8 cellular contexts compared by ENCODE assay signal in the genomic region with DNA sequence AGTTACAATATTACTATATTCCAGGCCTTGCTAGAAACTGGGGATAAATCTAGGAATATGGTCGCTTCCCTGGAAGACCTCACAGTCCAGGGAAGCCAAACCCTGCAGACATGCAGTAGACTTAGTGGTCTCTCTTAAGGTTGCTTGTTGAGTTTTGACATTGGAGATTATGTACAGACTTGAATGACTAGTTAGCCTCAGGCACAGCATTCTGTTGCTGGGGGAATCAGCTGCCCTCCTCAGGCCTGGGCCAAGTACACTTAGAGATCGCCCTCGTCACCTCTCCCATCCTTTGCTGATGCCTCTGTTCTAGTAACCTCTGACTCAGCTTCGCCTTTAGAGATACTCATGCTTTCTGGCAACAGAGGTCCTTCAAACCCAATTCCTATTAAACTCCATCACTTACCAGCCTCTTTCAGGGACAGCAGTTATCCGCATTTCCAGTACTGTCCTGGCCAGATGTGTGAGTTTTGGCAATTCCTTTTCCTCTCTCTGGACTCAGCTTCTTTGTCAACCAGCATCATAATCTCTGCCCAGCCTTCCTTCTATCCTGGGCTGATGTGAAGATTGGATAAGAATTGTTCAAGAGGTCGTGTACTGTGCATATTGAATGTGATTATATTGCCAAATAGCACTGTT. TPM values are rescaled to one million over a fixed set of nuclear protein-coding genes. Genes with fewer than 3 reads are reported as not detected.
A peak's percentile ranks its signal among the peaks of the same experiment; 100 is the strongest.
DNase-seq lines count a peak whose midpoint lies in the region; ATAC-seq, FAIRE-seq and TF ChIP-seq lines count a peak whose summit lies in the region.

No MANE protein-coding gene starts in this region.

- H3K4me2 ChIP-seq in BLaER1 treated with 17β-estradiol and CSF1 and Interleukin-3, amounts not matched to agents 10 nM and 100 nM: peak overlapping the region; percentile 59 to 91 (median 80)
- peak overlapping the region; percentile 83 for H3K4me2 ChIP-seq in KMS-11

- TF ChIP-seq CTCF in KMS-11 (conservative IDR thresholded peaks at IDR 0.05; ENCODE audit: low read depth, low read length) (no peak), bronchial epithelial cell (IDR thresholded peaks at IDR 0.05; ENCODE audit: insufficient read depth, low read length, severe bottlenecking) (no peak)

- H3K27ac ChIP-seq in BLaER1 treated with 17β-estradiol and CSF1 and Interleukin-3, amounts not matched to agents 10 nM and 100 nM: peak overlapping the region; percentile 93 to 99 (median 97)
- peak overlapping the region; percentile 83 for H3K27ac ChIP-seq in KMS-11
- peak overlapping the region; percentile 92 for H3K27ac ChIP-seq in naive thymus-derived CD4-positive, alpha-beta T cell (ENCODE audit: low read depth, low read length)

- peak overlapping the region; percentile 53 to 77 (median 64) for H3K4me3 ChIP-seq in BLaER1 treated with 17β-estradiol and CSF1 and Interleukin-3, amounts not matched to agents 10 nM and 100 nM
- H3K4me3 ChIP-seq in KMS-11 (IDR thresholded peaks at IDR 0.05; ENCODE audit: insufficient read depth, low read depth, low read length) (no peak overlapping the region), bronchial epithelial cell (ENCODE audit: low read depth, low read length) (no peak overlapping the region)
- H3K4me3 ChIP-seq in naive thymus-derived CD4-positive, alpha-beta T cell (ENCODE audit: low read length): peak overlapping the region; percentile 85

- CTCF ChIA-PET in naive thymus-derived CD4-positive, alpha-beta T cell (lab: Charles Lee): interaction anchor here (0.9 to 2.2 kb wide), 3 partner anchors 23 to 110 kb away, joined by 4 read pairs; no protein-coding TSS in a partner anchor

- DNase-seq in bronchial epithelial cell (ENCODE audit: low read depth) (peak; percentile 90), globus pallidus (ENCODE audit: low spot score) (no peak), D341Med (ENCODE audit: low spot score) (no peak), NCI-H1436 (lab: John Stamatoyannopoulos, UW) (no peak), HuH-7 (ENCODE audit: low spot score) (no peak)
- no peak for DNase-seq in naive thymus-derived CD4-positive, alpha-beta T cell

- no peak for FAIRE-seq in bronchial epithelial cell (lab: Jason Lieb, UNC)

- peaks cover 10 to 29% (median 22%) of the 10 kb centered on the region in 11 experiments; a peak in 20 of 22 replicates for H3K36me3 ChIP-seq in BLaER1 treated with 17β-estradiol and CSF1 and Interleukin-3, amounts not matched to agents 10 nM and 100 nM
- no peaks in the 10 kb centered on the region for H3K36me3 ChIP-seq in KMS-11 (ENCODE audit: insufficient read depth)
- peaks cover 2% of the 10 kb centered on the region for H3K36me3 ChIP-seq in bronchial epithelial cell (ENCODE audit: control insufficient read depth, insufficient read depth, low read length)
- H3K36me3 ChIP-seq in naive thymus-derived CD4-positive, alpha-beta T cell (ENCODE audit: control insufficient read depth in 2 of 3, insufficient read depth in 3 of 3, low read length in 3 of 3): peaks cover 0 to 17% (median 4%) of the 10 kb centered on the region in 3 experiments

- peaks cover 4 to 10% (median 6%) of the 10 kb centered on the region in 5 donors for H3K36me3 Mint-ChIP-seq in naive thymus-derived CD4-positive, alpha-beta T cell

- peak overlapping the region; percentile 61 for H2AFZ ChIP-seq in KMS-11 (ENCODE audit: low read depth)

- no peaks in the 10 kb centered on the region for H3K27me3 ChIP-seq in BLaER1 treated with 17β-estradiol and CSF1 and Interleukin-3, amounts not matched to agents 10 nM and 100 nM
- H3K27me3 ChIP-seq in KMS-11 (ENCODE audit: insufficient read depth, low read depth) (no peaks in the 10 kb centered on the region), bronchial epithelial cell (ENCODE audit: control insufficient read depth, insufficient read depth, low read length) (no peaks in the 10 kb centered on the region)
- H3K27me3 ChIP-seq in naive thymus-derived CD4-positive, alpha-beta T cell (ENCODE audit: control insufficient read depth in 2 of 2, insufficient read depth in 2 of 2, low read length in 2 of 2): no peaks in the 10 kb centered on the region

- peaks cover 17 to 26% (median 18%) of the 10 kb centered on the region in 10 experiments for H3K4me1 ChIP-seq in BLaER1 treated with 17β-estradiol and CSF1 and Interleukin-3, amounts not matched to agents 10 nM and 100 nM
- H3K4me1 ChIP-seq in KMS-11 (ENCODE audit: low read depth, poor library complexity, severe bottlenecking): peaks cover 18% of the 10 kb centered on the region
- peaks cover 12 to 14% of the 10 kb centered on the region in 2 donors for H3K4me1 ChIP-seq in naive thymus-derived CD4-positive, alpha-beta T cell (ENCODE audit: control insufficient read depth in 2 of 2, insufficient read depth in 2 of 2, low read length in 2 of 2)

- H3K79me2 ChIP-seq in KMS-11 (ENCODE audit: insufficient read depth, low read depth): no peaks in the 10 kb centered on the region

- H3K4me3 Mint-ChIP-seq in naive thymus-derived CD4-positive, alpha-beta T cell: peak overlapping the region; percentile 73 to 100 (median 96)

- H3K4me1 Mint-ChIP-seq in naive thymus-derived CD4-positive, alpha-beta T cell: peaks cover 12 to 29% (median 25%) of the 10 kb centered on the region in 7 donors

- H3K9ac ChIP-seq in BLaER1 treated with 17β-estradiol and CSF1 and Interleukin-3, amounts not matched to agents 10 nM and 100 nM: peak overlapping the region; percentile 89 to 98 (median 94); a peak in 21 of 22 replicates
- H3K9ac ChIP-seq in KMS-11: peak overlapping the region; percentile 84; the same call in 1 of the 2 replicates

- no peaks in the 10 kb centered on the region for H4K20me1 ChIP-seq in BLaER1 treated with 17β-estradiol and CSF1 and Interleukin-3, amounts not matched to agents 10 nM and 100 nM
- H4K20me1 ChIP-seq in KMS-11 (ENCODE audit: insufficient read depth): no peaks in the 10 kb centered on the region

- POLR2A ChIA-PET in naive thymus-derived CD4-positive, alpha-beta T cell (lab: Charles Lee): interaction anchor here (0.7 to 3.5 kb wide), 16 partner anchors 11 to 321 kb away, joined by 3 to 69 read pairs (median 7); a partner anchor contains a TSS

- peak overlapping the region; percentile 97 to 100 (median 98) for H3K27ac Mint-ChIP-seq in naive thymus-derived CD4-positive, alpha-beta T cell

- H3K27me3 Mint-ChIP-seq in naive thymus-derived CD4-positive, alpha-beta T cell: peaks cover 0 to 8% (median 0%) of the 10 kb centered on the region in 5 donors

- intact Hi-C loops in naive thymus-derived CD4-positive, alpha-beta T cell (cut with micrococcal nuclease): loop anchor here in 1 of 2 donors (10.0 kb wide), 2 partner anchors 682 to 1908 kb away; a partner anchor contains a TSS

- H3K9me3 Mint-ChIP-seq in naive thymus-derived CD4-positive, alpha-beta T cell: peaks cover 0 to 3% (median 0%) of the 10 kb centered on the region in 11 donors

- no peaks in the 10 kb centered on the region for H3K9me3 ChIP-seq in BLaER1 treated with 17β-estradiol and CSF1 and Interleukin-3, amounts not matched to agents 10 nM and 100 nM (replicated peaks in 1 of 11)
- H3K9me3 ChIP-seq in naive thymus-derived CD4-positive, alpha-beta T cell (ENCODE audit: control insufficient read depth in 2 of 3, low read length in 3 of 3): no peaks in the 10 kb centered on the region

- no peak for ATAC-seq in naive thymus-derived CD4-positive, alpha-beta T cell

RNA-seq across cellular contexts. Expression of a gene that starts 0.8 kb away (rescaled TPM):
- total RNA-seq in bronchial epithelial cell: 19.0 and 32.5 TPM in 2 replicates
- 10 to 100 TPM; 43.0 to 59.6 (median 44.1) TPM for total RNA-seq in naive thymus-derived CD4-positive, alpha-beta T cell
- 100 to 1,000 TPM in 1 of 2 donors, 10 to 100 TPM in 1; 99.1 to 113 TPM for polyA plus RNA-seq in naive thymus-derived CD4-positive, alpha-beta T cell

RNA-seq across cellular contexts. Expression of a gene that starts 7.6 kb away (rescaled TPM):
- not detected in 2 replicates for total RNA-seq in bronchial epithelial cell
- total RNA-seq in naive thymus-derived CD4-positive, alpha-beta T cell: under 1 TPM in 1 of 5 experiments, not detected in 4; 0.42 TPM
- polyA plus RNA-seq in naive thymus-derived CD4-positive, alpha-beta T cell: not detected

RNA-seq across cellular contexts. Expression of a gene that starts 10.2 kb away (rescaled TPM):
- 79.2 and 128 TPM in 2 replicates for total RNA-seq in bronchial epithelial cell
- total RNA-seq in naive thymus-derived CD4-positive, alpha-beta T cell: 10 to 100 TPM; 41.8 to 83.0 (median 69.7) TPM
- polyA plus RNA-seq in naive thymus-derived CD4-positive, alpha-beta T cell: 10 to 100 TPM; 63.2 to 78.0 TPM

RNA-seq across cellular contexts. Expression of a gene that starts 22.2 kb away (rescaled TPM):
- total RNA-seq in bronchial epithelial cell: 11.3 and 26.4 TPM in 2 replicates
- total RNA-seq in naive thymus-derived CD4-positive, alpha-beta T cell: 1 to 10 TPM in 2 of 5 experiments, not detected in 3; 3.4 to 4.6 TPM
- polyA plus RNA-seq in naive thymus-derived CD4-positive, alpha-beta T cell: not detected

RNA-seq across cellular contexts. Expression of a gene that starts 32.6 kb away (rescaled TPM):
- 2.6 and 3.2 TPM in 2 replicates for total RNA-seq in bronchial epithelial cell
- 1 to 10 TPM; 1.2 to 7.8 (median 4.6) TPM for total RNA-seq in naive thymus-derived CD4-positive, alpha-beta T cell
- polyA plus RNA-seq in naive thymus-derived CD4-positive, alpha-beta T cell: 1 to 10 TPM; 2.0 to 2.7 TPM

Comparison
In these comparisons a context has a peak if more than half of its experiments do, and no peak if none do; other contexts are left out.
1. H3K4me3 ChIP-seq: peak in BLaER1 treated with 17β-estradiol and CSF1 and Interleukin-3, amounts not matched to agents 10 nM and 100 nM (10 of 10) and naive thymus-derived CD4-positive, alpha-beta T cell (single experiment); none in KMS-11 (single experiment) and bronchial epithelial cell (single experiment).
2. Peak in every context shown above with its lines, with median percentiles within 50 percentile points of each other: H3K27ac ChIP-seq.